ENCODE assay signal across 9 cellular contexts in genomic region chr15:69893863-69894262, GRCh38.
DNase-seq lines count a peak whose midpoint lies in the region; TF ChIP-seq lines count a peak whose summit lies in the region.
"Had no signal": no experiment of that assay in that cellular context is flagged by ENCODE, and none has a peak within 500 bp of the region (broad histone marks: within the 10 kb centered on the region; RNA-seq: fewer than 3 reads in every experiment).

No MANE protein-coding gene starts in this region.

- intact Hi-C loops in testis (cut with DNase I; ENCODE audit: low total_unique reads): no loop called here

- no peaks in the 10 kb centered on the region for H3K9me3 ChIP-seq in testis

- no peak overlapping the region for H3K27ac ChIP-seq in testis

- no peaks in the 10 kb centered on the region for H3K27me3 ChIP-seq in testis

- in situ Hi-C loops in astrocyte of the cerebellum (cut with HindIII; ENCODE audit: low sequenced_read_pairs): no loop called here

- TF ChIP-seq CTCF in astrocyte of the cerebellum (IDR thresholded peaks at IDR 0.05; ENCODE audit: low read depth, low read length, missing control alignments) (no peak), testis (IDR thresholded peaks at IDR 0.05) (no peak)

- no peak overlapping the region for H3K4me3 ChIP-seq in astrocyte of the cerebellum (ENCODE audit: low read depth, low read length)
- no peak overlapping the region for H3K4me3 ChIP-seq in testis

- H3K36me3 ChIP-seq in testis (ENCODE audit: low read depth, missing control alignments): no peaks in the 10 kb centered on the region

- no peaks in the 10 kb centered on the region for H3K4me1 ChIP-seq in testis

- no peak for TF ChIP-seq POLR2A in testis (IDR thresholded peaks at IDR 0.05)

- 33 to 40% methylated on average over 1 to 2 of the region's 2 CpGs for WGBS in testis, 2 donors

- peak; percentile 4 for DNase-seq in NCI-H146 (lab: John Stamatoyannopoulos, UW)
- DNase-seq in NCI-H146 treated with DMSO at 0.1 percent for 48 hours (lab: John Stamatoyannopoulos, UW; ENCODE audit: unreplicated experiment): no peak
- DNase-seq in astrocyte of the cerebellum (ENCODE audit: low read depth): peak; percentile 48
- DNase-seq in hypothalamus (lab: John Stamatoyannopoulos, UW): peak in 43 of 51 donors; percentile 4 to 83 (median 57)
- DNase-seq in testis: peak; percentile 54
- DNase-seq in stimulated activated CD4-positive, alpha-beta T cell treated with anti-CD3 and anti-CD28 coated beads, Interleukin-4, amount 100 ng/mL, for 24 hours: no peak
- DNase-seq in GOT3 (lab: John Stamatoyannopoulos, UW): no peak
- no peak for DNase-seq in NCI-H128 (lab: John Stamatoyannopoulos, UW; ENCODE audit: unreplicated experiment)
- DNase-seq: activated CD8-positive, alpha-beta memory T cell treated with anti-CD3 and anti-CD28 coated beads, Interleukin-2, amount 50 U/mL, for 48 hours had no signal

Comparison
In these comparisons a context has a peak if more than half of its experiments do, and no peak if none do; other contexts are left out.
1. DNase-seq: peak in NCI-H146 (single experiment), astrocyte of the cerebellum (single experiment), hypothalamus (43 of 51) and testis (single experiment); none in NCI-H146 treated with DMSO at 0.1 percent for 48 hours (single experiment), stimulated activated CD4-positive, alpha-beta T cell treated with anti-CD3 and anti-CD28 coated beads, Interleukin-4, amount 100 ng/mL, for 24 hours (single experiment), GOT3 (single experiment) and NCI-H128 (single experiment).